In the genomic region with DNA sequence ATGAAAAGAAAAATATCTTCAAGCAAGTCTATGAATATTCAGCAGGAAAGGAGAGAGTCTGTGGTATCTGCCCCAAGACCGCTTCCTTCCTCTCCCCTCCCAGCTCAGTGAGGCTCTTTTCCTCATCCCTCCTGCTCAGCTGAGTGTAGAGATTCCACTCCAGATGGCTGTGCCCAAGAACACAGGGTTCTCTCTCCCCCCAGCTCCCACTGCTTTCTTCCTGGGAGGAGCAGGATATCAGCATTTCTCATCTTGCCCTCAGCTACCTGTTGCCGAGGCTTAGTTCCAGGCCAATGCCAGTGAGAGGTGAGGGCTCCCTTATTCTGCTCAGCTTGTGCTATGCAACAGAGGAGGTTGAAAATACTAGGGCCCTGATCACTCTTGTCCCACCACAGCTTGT, we compare ENCODE assay signal across 17 cellular contexts.
DNase-seq lines count a peak whose midpoint lies in the region; ATAC-seq and TF ChIP-seq lines count a peak whose summit lies in the region.
"Had no signal": no experiment of that assay in that cellular context is flagged by ENCODE, and none has a peak within 500 bp of the region (broad histone marks: within the 10 kb centered on the region; RNA-seq: fewer than 3 reads in every experiment).

No MANE protein-coding gene starts in this region.

- TF ChIP-seq CTCF in omental fat pad (IDR thresholded peaks at IDR 0.05), result no peak

- peaks cover 1% of the 10 kb centered on the region for H3K36me3 Mint-ChIP-seq in central memory CD8-positive, alpha-beta T cell (ENCODE audit: insufficient read depth)

- peak overlapping the region; percentile 81 for H3K4me2 ChIP-seq in BLaER1
- H3K4me2 ChIP-seq: hepatocyte had no signal

- H3K27ac ChIP-seq in BLaER1, result peak overlapping the region; percentile 76
- H3K27ac ChIP-seq: adrenal gland, hepatocyte, stomach had no signal

- peak overlapping the region; percentile 66 for H3K4me3 Mint-ChIP-seq in central memory CD8-positive, alpha-beta T cell

- peak overlapping the region; percentile 16 for H3K27ac Mint-ChIP-seq in central memory CD8-positive, alpha-beta T cell (ENCODE audit: low read depth)

- peaks cover 56% of the 10 kb centered on the region for H3K4me1 ChIP-seq in BLaER1
- H3K4me1 ChIP-seq: adrenal gland, Caco-2, stomach had no signal

- H3K27me3 Mint-ChIP-seq in central memory CD8-positive, alpha-beta T cell, result no peaks in the 10 kb centered on the region

- H3K9ac ChIP-seq in BLaER1, result peak overlapping the region; percentile 11; the same call in 1 of the 2 replicates

- no peaks in the 10 kb centered on the region for H3K9me3 Mint-ChIP-seq in central memory CD8-positive, alpha-beta T cell

- peak; percentile 75 for ATAC-seq in central memory CD8-positive, alpha-beta T cell (replicated peaks; ENCODE audit: extremely low read depth, poor library complexity, severe bottlenecking)
- no peak for ATAC-seq in omental fat pad (ENCODE audit: low FRiP score)
- no peak for ATAC-seq in GM21723 (IDR thresholded peaks at IDR 0.05; ENCODE audit: unreplicated experiment)
- ATAC-seq: HCT116, left lobe of liver, sciatic nerve had no signal

- H3K4me1 Mint-ChIP-seq in central memory CD8-positive, alpha-beta T cell, result peaks cover 70% of the 10 kb centered on the region

- H3K4me3 ChIP-seq in BLaER1, result peak overlapping the region; percentile 11; the same call in 1 of the 2 replicates
- H3K4me3 ChIP-seq: adrenal gland, hepatocyte, stomach had no signal

- no peaks in the 10 kb centered on the region for H4K20me1 ChIP-seq in BLaER1

- no peaks in the 10 kb centered on the region for H3K27me3 ChIP-seq in BLaER1
- H3K27me3 ChIP-seq: adrenal gland had no signal

- no peaks in the 10 kb centered on the region for H3K36me3 ChIP-seq in BLaER1
- H3K36me3 ChIP-seq: adrenal gland, stomach had no signal

- DNase-seq in GDM1 (lab: John Stamatoyannopoulos, UW), result peak; percentile 80
- peak in 3 of 5 donors; percentile 5 to 37 (median 26) for DNase-seq in T-helper 1 cell
- DNase-seq in central memory CD8-positive, alpha-beta T cell (ENCODE audit: low spot score in 2 of 2), result no peak
- DNase-seq in omental fat pad (ENCODE audit: low spot score), result no peak
- no peak for DNase-seq in anterior cingulate cortex (lab: John Stamatoyannopoulos, UW)
- no peak for DNase-seq in NCI-H1436 (lab: John Stamatoyannopoulos, UW)
- DNase-seq: activated CD4-positive, alpha-beta T cell treated with anti-CD3 and anti-CD28 coated beads, Interleukin-2, amount 50 U/mL, for 4 hours; adrenal gland; Caco-2; stomach; SW 1271 had no signal

- H3K9me3 ChIP-seq in BLaER1, result no peaks in the 10 kb centered on the region
- H3K9me3 ChIP-seq: adrenal gland, Caco-2, stomach had no signal

Comparison
In these comparisons a context has a peak if more than half of its experiments do, and no peak if none do; other contexts are left out.
1. DNase-seq: peak in GDM1 (single experiment) and T-helper 1 cell (3 of 5); none in central memory CD8-positive, alpha-beta T cell (0 of 2), omental fat pad (single experiment), anterior cingulate cortex (0 of 58) and NCI-H1436 (single experiment).